Comparison of ENCODE assay signal across 16 cellular contexts in the genomic region with DNA sequence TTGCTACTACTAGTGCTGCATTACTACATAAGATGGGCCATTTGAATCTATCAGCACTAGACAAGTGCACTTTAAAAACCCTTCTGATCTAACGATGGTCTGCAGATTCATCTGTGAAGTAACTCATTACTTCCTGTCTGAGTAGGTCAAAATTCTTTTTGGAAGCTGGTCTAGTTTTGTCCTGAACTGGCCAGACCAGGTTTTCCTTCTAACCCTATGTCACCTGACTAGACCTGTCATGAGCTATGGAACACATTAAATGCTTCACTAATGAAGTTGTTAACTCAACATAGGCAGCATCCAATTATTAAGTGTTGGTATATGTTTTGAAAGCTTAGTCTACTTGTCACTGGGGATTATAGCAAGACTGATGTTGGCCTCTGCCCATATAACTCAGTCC. TPM values are rescaled to one million over a fixed set of nuclear protein-coding genes. Genes with fewer than 3 reads are reported as not detected.
DNase-seq lines count a peak whose midpoint lies in the region; ATAC-seq, FAIRE-seq and TF ChIP-seq lines count a peak whose summit lies in the region.
"Had no signal": no experiment of that assay in that cellular context is flagged by ENCODE, and none has a peak within 500 bp of the region (broad histone marks: within the 10 kb centered on the region; RNA-seq: fewer than 3 reads in every experiment).

No MANE protein-coding gene starts in this region.

- CTCF ChIA-PET in activated CD4-positive, alpha-beta T cell treated with anti-CD3 and anti-CD28 coated beads for 36 hours (lab: Charles Lee): interaction anchor here (0.6 to 0.9 kb wide), 2 partner anchors 11 to 150 kb away, joined by 3 read pairs; no protein-coding TSS in a partner anchor
- CTCF ChIA-PET in K562 (lab: Yijun Ruan, JAX; ENCODE audit: low intra/inter-chr PET ratio): no interaction called here

- BruUV-seq in K562 (replicated peaks; lab: Mats Ljungman, UMichigan): no TSS peak

- H3K4me1 ChIP-seq in K562 (replicated peaks in 1 of 2; ENCODE audit: control insufficient read depth in 2 of 2, insufficient read depth in 2 of 2, low read length in 2 of 2) (no peaks in the 10 kb centered on the region), neutrophil (ENCODE audit: control insufficient read depth in 1 of 2, insufficient read depth in 1 of 2, low read depth in 1 of 2, low read length in 1 of 2) (peaks cover 40 to 41% of the 10 kb centered on the region in 2 experiments)
- H3K4me1 ChIP-seq: A549, psoas muscle had no signal

- no peak overlapping the region for H3K4me2 ChIP-seq in K562 (ENCODE audit: insufficient read depth, low read length)
- H3K4me2 ChIP-seq: A549 had no signal

- H3K36me3 ChIP-seq in K562 (ENCODE audit: control insufficient read depth, insufficient read depth, low read length) (peaks cover 19% of the 10 kb centered on the region; the same call in 2 of the 3 replicates), neutrophil (peaks cover 24% of the 10 kb centered on the region)

- H3K9ac ChIP-seq in K562 (ENCODE audit: insufficient read depth in 1 of 2, low read depth in 2 of 2, low read length in 2 of 2): no peak overlapping the region

- TF ChIP-seq CTCF in K562 (IDR thresholded peaks at IDR 0.05 in 2 of 3, conservative IDR thresholded peaks at IDR 0.05 in 1 of 3; ENCODE audit: insufficient read depth in 2 of 3, low read depth in 1 of 3, low read length in 3 of 3) (no peak), neutrophil (IDR thresholded peaks at IDR 0.05) (no peak)

- no peak for TF ChIP-seq POLR2A in K562 (conservative IDR thresholded peaks at IDR 0.05)

- intact Hi-C loops in activated CD4-positive, alpha-beta T cell treated with anti-CD3 and anti-CD28 coated beads for 36 hours (cut with DNase I, micrococcal nuclease): no loop called here
- intact Hi-C loops in K562 (cut with micrococcal nuclease): no loop called here

- peaks cover 16% of the 10 kb centered on the region for H3K4me1 Mint-ChIP-seq in activated CD4-positive, alpha-beta T cell treated with anti-CD3 and anti-CD28 coated beads for 36 hours

- no peak for FAIRE-seq in K562 (lab: Jason Lieb, UNC)
- FAIRE-seq: A549 had no signal

- H3K4me3 ChIP-seq in K562: no peak overlapping the region
- H3K4me3 ChIP-seq in neutrophil (ENCODE audit: low read depth in 1 of 2, low read length in 1 of 2): no peak overlapping the region
- H3K4me3 ChIP-seq: A549, psoas muscle had no signal

- no peaks in the 10 kb centered on the region for H4K20me1 ChIP-seq in K562 (replicated peaks; ENCODE audit: control insufficient read depth, insufficient read depth, low read length)

- in situ Hi-C loops in K562 (cut with MboI): no loop called here

- H3K9me3 Mint-ChIP-seq in activated CD4-positive, alpha-beta T cell treated with anti-CD3 and anti-CD28 coated beads for 36 hours (ENCODE audit: low read depth): no peaks in the 10 kb centered on the region
- H3K9me3 Mint-ChIP-seq: activated T-helper 1 cell treated with anti-CD3 and anti-CD28 coated beads, Interleukin-12 subunit alpha, Interleukin-12 subunit beta, Interleukin-2, Interleukin-4 antibody, amounts not matched to agents 30 ng/mL and 10 ng/mL and 1 ng/mL, durations not matched to agents 14 hours and 24 hours and 36 hours; T-helper 1 cell treated with Interleukin-12 subunit alpha and Interleukin-12 subunit beta and Interleukin-4 antibody, amounts not matched to agents 30 μg/mL and 1 μg/mL, for 36 hours had no signal

- H3K9me3 ChIP-seq in K562 (replicated peaks; ENCODE audit: control insufficient read depth, insufficient read depth, low read depth, low read length) (no peaks in the 10 kb centered on the region), neutrophil (no peaks in the 10 kb centered on the region)
- H3K9me3 ChIP-seq: A549, psoas muscle had no signal

- H3K79me2 ChIP-seq in K562 (ENCODE audit: control insufficient read depth, insufficient read depth, low read length): no peaks in the 10 kb centered on the region

- H3K27ac ChIP-seq in K562 (ENCODE audit: extremely low read depth, low read depth, low read length): no peak overlapping the region
- peak overlapping the region; percentile 46 for H3K27ac ChIP-seq in neutrophil
- H3K27ac ChIP-seq: A549, psoas muscle had no signal

- no peak overlapping the region for H2AFZ ChIP-seq in K562 (ENCODE audit: low read depth, low read length)

- peak overlapping the region; percentile 13 for H3K27ac Mint-ChIP-seq in activated CD4-positive, alpha-beta T cell treated with anti-CD3 and anti-CD28 coated beads for 36 hours
- H3K27ac Mint-ChIP-seq: activated T-helper 1 cell treated with anti-CD3 and anti-CD28 coated beads, Interleukin-12 subunit alpha, Interleukin-12 subunit beta, Interleukin-2, Interleukin-4 antibody, amounts not matched to agents 30 ng/mL and 10 ng/mL and 1 ng/mL, durations not matched to agents 14 hours and 24 hours and 36 hours; T-helper 1 cell treated with Interleukin-12 subunit alpha and Interleukin-12 subunit beta and Interleukin-4 antibody, amounts not matched to agents 30 μg/mL and 1 μg/mL, for 36 hours had no signal

- DNase-seq in activated CD4-positive, alpha-beta T cell treated with anti-CD3 and anti-CD28 coated beads for 36 hours: no peak
- no peak for DNase-seq in activated CD4-positive, alpha-beta T cell treated with anti-CD3 and anti-CD28 coated beads for 48 hours
- DNase-seq in MV-4-11 (lab: John Stamatoyannopoulos, UW) (peak; percentile 9), K562 (ENCODE audit: extremely low read depth in 1 of 4, low spot score in 3 of 4) (no peak), cerebellar nuclear complex (lab: John Stamatoyannopoulos, UW) (no peak), DMS 273 treated with DMSO at 0.1 percent for 48 hours (lab: John Stamatoyannopoulos, UW) (no peak)
- DNase-seq: COR-L47, hypothalamus, left colon, psoas muscle, Right ventricle myocardium superior had no signal

- ATAC-seq in activated CD4-positive, alpha-beta T cell treated with anti-CD3 and anti-CD28 coated beads for 36 hours: peak; percentile 23
- ATAC-seq in K562 (peak; percentile 64), HG03442 (IDR thresholded peaks at IDR 0.05; ENCODE audit: unreplicated experiment) (no peak)
- ATAC-seq: A549, left colon had no signal

- no peak overlapping the region for H3K4me3 Mint-ChIP-seq in activated CD4-positive, alpha-beta T cell treated with anti-CD3 and anti-CD28 coated beads for 36 hours
- H3K4me3 Mint-ChIP-seq: activated T-helper 1 cell treated with anti-CD3 and anti-CD28 coated beads, Interleukin-12 subunit alpha, Interleukin-12 subunit beta, Interleukin-2, Interleukin-4 antibody, amounts not matched to agents 30 ng/mL and 10 ng/mL and 1 ng/mL, durations not matched to agents 14 hours and 24 hours and 36 hours; T-helper 1 cell treated with Interleukin-12 subunit alpha and Interleukin-12 subunit beta and Interleukin-4 antibody, amounts not matched to agents 30 μg/mL and 1 μg/mL, for 36 hours had no signal

- no peak for TF ChIP-seq EP300 in K562 (IDR thresholded peaks at IDR 0.05; ENCODE audit: low read length)

- POLR2A ChIA-PET in activated CD4-positive, alpha-beta T cell treated with anti-CD3 and anti-CD28 coated beads for 36 hours (lab: Charles Lee): no interaction called here
- POLR2A ChIA-PET in K562 (lab: Yijun Ruan, JAX): interaction anchor here (3.1 kb wide), 1 partner anchor 11 kb away, joined by 12 read pairs; a partner anchor contains a TSS

- 20% methylated on average over 1 of the region's 1 CpG for WGBS in K562 (ENCODE audit: insufficient coverage, low coverage, missing lambda C conversion rate)

- no peaks in the 10 kb centered on the region for H3K27me3 Mint-ChIP-seq in activated CD4-positive, alpha-beta T cell treated with anti-CD3 and anti-CD28 coated beads for 36 hours

- H3K36me3 Mint-ChIP-seq in activated CD4-positive, alpha-beta T cell treated with anti-CD3 and anti-CD28 coated beads for 36 hours (ENCODE audit: low read depth): peaks cover 22% of the 10 kb centered on the region

- TF ChIP-seq RAD21 in K562 (CRISPR knock-in tag; conservative IDR thresholded peaks at IDR 0.05 in 1 of 2, IDR thresholded peaks at IDR 0.05 in 1 of 2): no peak

- H3K27me3 ChIP-seq in K562 (ENCODE audit: control insufficient read depth in 2 of 2, insufficient read depth in 2 of 2, low read length in 2 of 2): no peaks in the 10 kb centered on the region
- no peaks in the 10 kb centered on the region for H3K27me3 ChIP-seq in neutrophil

- no peaks in the 10 kb centered on the region for H3K9me1 ChIP-seq in K562 (ENCODE audit: control insufficient read depth, insufficient read depth, low read length)

TF ChIP-seq in K562, 482 proteins besides CTCF, POLR2A, EP300 and RAD21:
- TF ChIP-seq, protein P1, sequence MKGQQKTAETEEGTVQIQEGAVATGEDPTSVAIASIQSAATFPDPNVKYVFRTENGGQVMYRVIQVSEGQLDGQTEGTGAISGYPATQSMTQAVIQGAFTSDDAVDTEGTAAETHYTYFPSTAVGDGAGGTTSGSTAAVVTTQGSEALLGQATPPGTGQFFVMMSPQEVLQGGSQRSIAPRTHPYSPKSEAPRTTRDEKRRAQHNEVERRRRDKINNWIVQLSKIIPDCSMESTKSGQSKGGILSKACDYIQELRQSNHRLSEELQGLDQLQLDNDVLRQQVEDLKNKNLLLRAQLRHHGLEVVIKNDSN (CRISPR knock-in tag; IDR thresholded peaks at IDR 0.05): peak; percentile 7; the same call in 1 of the 2 replicates
- no peak for TF ChIP-seq CBX3 (IDR thresholded peaks at IDR 0.05; ENCODE audit: borderline replicate concordance in 1 of 2, low read length in 2 of 2)
- no peak for TF ChIP-seq ZNF76 (CRISPR knock-in tag; IDR thresholded peaks at IDR 0.05; ENCODE audit: borderline replicate concordance)

RNA-seq across cellular contexts. Expression of a gene that starts 10.1 kb away (rescaled TPM):
- total RNA-seq in activated CD4-positive, alpha-beta T cell treated with anti-CD3 and anti-CD28 coated beads for 36 hours: 100 to 1,000 TPM; 118 to 131 TPM
- total RNA-seq in K562 (2011; cell fraction: chromatin; rRNA removed; ENCODE audit: low replicate concordance): 479 and 783 TPM in 2 replicates
- total RNA-seq in K562 (2011; cell fraction: nucleolus; rRNA removed): 241 and 243 TPM in 2 replicates
- 327 and 405 TPM in 2 replicates for total RNA-seq in K562 (2011; cell fraction: nucleoplasm; rRNA removed)
- 61.3 and 108 TPM in 2 replicates for total RNA-seq in K562 (2014; rRNA removed)
- 92.5 and 100.0 TPM in 2 replicates for total RNA-seq in K562 (2014; rRNA removed; fragmentation: Illumina TruSeq; extraction: Trizol)
- total RNA-seq in K562 (2015; rRNA removed; fragmentation: Illumina TruSeq; extraction: Trizol): 87.9 and 90.2 TPM in 2 replicates
- 58.4 and 61.3 TPM in 2 replicates for total RNA-seq in K562 (2021)
- 153 and 187 TPM in 2 replicates for polyA plus RNA-seq in K562 (2011; rRNA removed)
- 82.3 and 85.3 TPM in 2 replicates for polyA plus RNA-seq in K562 (2011; cell fraction: cytosol; rRNA removed)
- polyA plus RNA-seq in K562 (2011; cell fraction: nucleus; rRNA removed): 629 and 658 TPM in 2 replicates
- polyA plus RNA-seq in K562 (2012): 52.0 and 57.7 TPM in 2 replicates
- polyA plus RNA-seq in K562 (2014; fragmentation: Illumina TruSeq; extraction: Trizol): 75.7 and 86.1 TPM in 2 replicates
- 10 to 100 TPM; 24.5 to 53.3 TPM for polyA plus RNA-seq in K562 (2014; fragmentation: Nextera tagmentation; extraction: Ambion mirVana)
- 81.6 and 87.8 TPM in 2 replicates for polyA plus RNA-seq in K562 (2014; rRNA removed)
- 392 and 565 TPM in 2 replicates for polyA minus RNA-seq in K562 (2011; rRNA and poly(A)+ RNA removed)
- polyA minus RNA-seq in K562 (2011; cell fraction: cytosol; rRNA and poly(A)+ RNA removed): 56.4 and 70.4 TPM in 2 replicates
- 131 and 213 TPM in 2 replicates for polyA minus RNA-seq in K562 (2011; cell fraction: nucleus; rRNA and poly(A)+ RNA removed)
